Comparison of ENCODE assay signal across 8 cellular contexts in genomic region chr5:163565931-163566608, GRCh38.
DNase-seq lines count a peak whose midpoint lies in the region; ATAC-seq, FAIRE-seq and TF ChIP-seq lines count a peak whose summit lies in the region.

No MANE protein-coding gene starts in this region.

- peaks cover 20% of the 10 kb centered on the region for H3K27me3 Mint-ChIP-seq in progenitor cell of endocrine pancreas

- no peaks in the 10 kb centered on the region for H3K36me3 Mint-ChIP-seq in progenitor cell of endocrine pancreas (ENCODE audit: insufficient read depth)

- DNase-seq in GM03348 (ENCODE audit: low spot score), result peak; percentile 50
- peak; percentile 22 to 25 for DNase-seq in Kasumi-1 (lab: John Stamatoyannopoulos, UW)
- peak; percentile 14 for DNase-seq in activated naive CD4-positive, alpha-beta T cell treated with anti-CD3 and anti-CD28 coated beads, Interleukin-2, amount 50 U/mL, for 16 hours
- no peak for DNase-seq in left ventricle myocardium inferior
- peak; percentile 26 for DNase-seq in progenitor cell of endocrine pancreas (ENCODE audit: low spot score, unreplicated experiment)
- no peak for DNase-seq in frontal cortex (ENCODE audit: low spot score in 2 of 2)
- DNase-seq in HK-2 (ENCODE audit: unreplicated experiment), result no peak

- H3K9me3 Mint-ChIP-seq in progenitor cell of endocrine pancreas (ENCODE audit: low read depth), result no peaks in the 10 kb centered on the region

- no peak for FAIRE-seq in frontal cortex (lab: Jason Lieb, UNC)

- H3K4me3 Mint-ChIP-seq in progenitor cell of endocrine pancreas (ENCODE audit: low read depth), result peak overlapping the region; percentile 65

- TF ChIP-seq CTCF in left ventricle myocardium inferior (IDR thresholded peaks at IDR 0.05; ENCODE audit: borderline replicate concordance) (no peak), progenitor cell of endocrine pancreas (IDR thresholded peaks at IDR 0.05; ENCODE audit: unreplicated experiment) (peak; percentile 23)

- peak overlapping the region; percentile 63 for H3K4me3 ChIP-seq in left ventricle myocardium inferior

- H3K9me3 ChIP-seq in left ventricle myocardium inferior (replicated peaks), result no peaks in the 10 kb centered on the region

- H3K4me1 Mint-ChIP-seq in progenitor cell of endocrine pancreas (ENCODE audit: low read depth), result peaks cover 27% of the 10 kb centered on the region

- no peak overlapping the region for H3K27ac ChIP-seq in left ventricle myocardium inferior (replicated peaks)

- peaks cover 66% of the 10 kb centered on the region for H3K27me3 ChIP-seq in left ventricle myocardium inferior (ENCODE audit: low read depth)

- no peaks in the 10 kb centered on the region for H3K36me3 ChIP-seq in left ventricle myocardium inferior

- ATAC-seq in GM21619 (IDR thresholded peaks at IDR 0.05; ENCODE audit: unreplicated experiment), result peak; percentile 69

- intact Hi-C loops in left ventricle myocardium inferior (cut with micrococcal nuclease), result loop anchor here (10.0 kb wide), 2 partner anchors 939 to 1639 kb away; no protein-coding TSS in a partner anchor

- H3K27ac Mint-ChIP-seq in progenitor cell of endocrine pancreas, result peak overlapping the region; percentile 34

- peaks cover 23% of the 10 kb centered on the region for H3K4me1 ChIP-seq in left ventricle myocardium inferior

Comparison
In these comparisons a context has a peak if more than half of its experiments do, and no peak if none do; other contexts are left out.
1. DNase-seq: peak in GM03348 (single experiment), Kasumi-1 (2 of 2), activated naive CD4-positive, alpha-beta T cell treated with anti-CD3 and anti-CD28 coated beads, Interleukin-2, amount 50 U/mL, for 16 hours (single experiment) and progenitor cell of endocrine pancreas (single experiment); none in left ventricle myocardium inferior (single experiment), frontal cortex (0 of 2) and HK-2 (single experiment).